In the genomic region with DNA sequence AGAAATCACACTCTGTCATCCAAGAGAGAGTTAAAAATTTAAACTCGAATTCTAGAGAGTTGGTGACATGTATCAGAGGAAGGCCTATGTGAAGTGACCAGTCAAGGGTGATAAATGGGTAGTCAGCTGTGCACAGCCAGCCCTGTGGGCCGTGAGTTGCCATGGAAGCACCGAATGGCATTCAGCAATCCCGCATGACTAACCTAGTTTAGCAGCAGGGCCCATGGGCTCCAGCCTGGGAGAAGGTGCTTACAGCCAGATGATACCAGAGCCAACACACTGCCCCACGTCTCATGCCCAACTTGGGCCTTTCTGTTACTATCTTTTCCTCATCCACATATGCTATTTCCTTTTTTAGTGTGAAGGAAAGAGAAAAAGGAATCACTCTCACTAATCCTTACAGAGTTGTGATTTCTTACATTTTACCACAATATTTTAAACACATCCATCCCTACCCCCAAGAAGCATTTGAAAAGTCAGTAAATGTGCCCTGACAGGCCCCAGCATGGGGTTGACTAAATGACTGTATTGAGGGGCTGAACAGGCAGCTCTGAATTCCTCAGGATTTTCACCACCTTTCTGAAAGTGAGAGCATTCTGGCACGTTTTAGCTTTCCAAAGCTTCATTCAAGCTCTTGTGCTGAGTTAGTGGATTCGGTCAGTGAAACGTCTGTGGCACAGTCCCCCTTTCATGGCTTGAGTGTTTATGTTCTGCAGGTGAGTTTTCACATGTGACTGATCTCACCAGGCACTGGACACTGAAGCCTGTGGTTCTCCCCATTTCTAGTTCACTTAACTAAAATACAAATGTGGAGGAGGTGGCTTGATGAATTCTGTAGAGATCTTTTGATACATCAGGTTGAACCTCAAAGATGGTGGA, we compare ENCODE assay signal across 8 cellular contexts.
DNase-seq lines count a peak whose midpoint lies in the region; ATAC-seq, FAIRE-seq and TF ChIP-seq lines count a peak whose summit lies in the region.

No MANE protein-coding gene starts in this region.

- H3K4me1 ChIP-seq in ectodermal cell (ENCODE audit: control insufficient read depth, insufficient read depth, low read length) = peaks cover 89% of the 10 kb centered on the region
- H3K4me1 ChIP-seq in upper lobe of right lung = peaks cover 62% of the 10 kb centered on the region

- H3K9me3 Mint-ChIP-seq in memory B cell = no peaks in the 10 kb centered on the region
- no peaks in the 10 kb centered on the region for H3K9me3 Mint-ChIP-seq in activated T-cell treated with anti-CD3 and anti-CD28 coated beads, Interleukin-2, amount 50 U/mL, for 4 hours

- H3K27ac Mint-ChIP-seq in memory B cell = peak overlapping the region; percentile 79

- FAIRE-seq in H54 (lab: Jason Lieb, UNC) = peak; percentile 97

- no peaks in the 10 kb centered on the region for H3K27me3 ChIP-seq in ectodermal cell (ENCODE audit: control insufficient read depth, insufficient read depth, low read length, poor library complexity, severe bottlenecking)
- no peaks in the 10 kb centered on the region for H3K27me3 ChIP-seq in upper lobe of right lung

- H3K4me3 ChIP-seq in ectodermal cell (ENCODE audit: insufficient read depth, low read depth, low read length) (no peak overlapping the region), upper lobe of right lung (no peak overlapping the region)

- intact Hi-C loops in upper lobe of right lung (cut with DNase I) = no loop called here

- no peak for TF ChIP-seq CTCF in upper lobe of right lung (IDR thresholded peaks at IDR 0.05)

- no peaks in the 10 kb centered on the region for H3K9me3 ChIP-seq in ectodermal cell (ENCODE audit: control insufficient read depth, low read length)
- H3K9me3 ChIP-seq in upper lobe of right lung = no peaks in the 10 kb centered on the region

- H3K36me3 ChIP-seq in ectodermal cell (ENCODE audit: control insufficient read depth, insufficient read depth, low read length) = no peaks in the 10 kb centered on the region
- H3K36me3 ChIP-seq in upper lobe of right lung = no peaks in the 10 kb centered on the region

- no peak for TF ChIP-seq POLR2A in H54 (IDR thresholded peaks at IDR 0.05; ENCODE audit: low read depth, low read length)

- peak; percentile 74 for DNase-seq in COR-L47 (lab: John Stamatoyannopoulos, UW)
- peak; percentile 60 for DNase-seq in H54 (ENCODE audit: insufficient read length, low spot score)
- DNase-seq in NCI-H526 treated with DMSO at 0.1 percent for 48 hours (lab: John Stamatoyannopoulos, UW) = peak; percentile 34
- DNase-seq in memory B cell (ENCODE audit: low spot score in 2 of 2) = no peak
- no peak for DNase-seq in upper lobe of right lung
- DNase-seq in activated T-cell treated with anti-CD3 and anti-CD28 coated beads, Interleukin-2, amount 50 U/mL, for 4 hours = no peak

- peaks cover 39% of the 10 kb centered on the region for H3K4me1 Mint-ChIP-seq in memory B cell
- peaks cover 68% of the 10 kb centered on the region for H3K4me1 Mint-ChIP-seq in activated T-cell treated with anti-CD3 and anti-CD28 coated beads, Interleukin-2, amount 50 U/mL, for 4 hours (ENCODE audit: low read depth)

- no peaks in the 10 kb centered on the region for H3K27me3 Mint-ChIP-seq in memory B cell
- no peaks in the 10 kb centered on the region for H3K27me3 Mint-ChIP-seq in activated T-cell treated with anti-CD3 and anti-CD28 coated beads, Interleukin-2, amount 50 U/mL, for 4 hours (ENCODE audit: low read depth)

- no peaks in the 10 kb centered on the region for H3K36me3 Mint-ChIP-seq in memory B cell
- H3K36me3 Mint-ChIP-seq in activated T-cell treated with anti-CD3 and anti-CD28 coated beads, Interleukin-2, amount 50 U/mL, for 4 hours (ENCODE audit: insufficient read depth) = no peaks in the 10 kb centered on the region

- no peak overlapping the region for H3K4me3 Mint-ChIP-seq in memory B cell
- H3K4me3 Mint-ChIP-seq in activated T-cell treated with anti-CD3 and anti-CD28 coated beads, Interleukin-2, amount 50 U/mL, for 4 hours = no peak overlapping the region

- peak overlapping the region; percentile 97 for H3K27ac ChIP-seq in ectodermal cell (ENCODE audit: insufficient read depth, low read depth, low read length, poor library complexity, severe bottlenecking)
- peak overlapping the region; percentile 60 for H3K27ac ChIP-seq in upper lobe of right lung

- peak; percentile 73 for ATAC-seq in memory B cell (ENCODE audit: low read depth)
- ATAC-seq in upper lobe of right lung = peak; percentile 80
- no peak for ATAC-seq in GM21737 (IDR thresholded peaks at IDR 0.05; ENCODE audit: unreplicated experiment)
- ATAC-seq in activated T-cell treated with anti-CD3 and anti-CD28 coated beads, Interleukin-2, amount 50 U/mL, for 4 hours = no peak

- WGBS in ectodermal cell, 2 experiments = 18 to 21% methylated on average over 8 of the region's 8 CpGs

Comparison
In these comparisons a context has a peak if more than half of its experiments do, and no peak if none do; other contexts are left out.
1. DNase-seq: peak in COR-L47 (single experiment), H54 (single experiment) and NCI-H526 treated with DMSO at 0.1 percent for 48 hours (single experiment); none in memory B cell (0 of 2), upper lobe of right lung (single experiment) and activated T-cell treated with anti-CD3 and anti-CD28 coated beads, Interleukin-2, amount 50 U/mL, for 4 hours (single experiment).
2. ATAC-seq: peak in memory B cell (single experiment) and upper lobe of right lung (single experiment); none in GM21737 (single experiment) and activated T-cell treated with anti-CD3 and anti-CD28 coated beads, Interleukin-2, amount 50 U/mL, for 4 hours (0 of 2).